ENCODE assay signal across 9 cellular contexts in the genomic region with DNA sequence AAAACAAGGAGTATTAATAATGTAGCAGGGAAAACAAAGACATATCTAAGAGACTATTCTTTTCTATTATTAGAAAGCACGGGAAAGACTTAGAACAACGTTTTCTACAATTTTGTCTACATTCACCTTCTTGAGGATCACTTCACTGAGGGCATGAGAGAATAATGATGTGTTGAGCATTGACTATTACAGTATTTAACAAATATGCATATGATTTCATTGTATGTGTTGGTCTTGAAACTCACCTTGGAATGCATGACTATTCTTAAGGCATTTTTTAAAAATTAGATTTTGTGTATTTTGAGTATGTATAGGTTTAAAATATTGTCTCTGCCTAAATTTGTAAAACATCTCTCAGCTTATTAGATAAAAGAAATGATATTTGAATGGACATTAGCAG. TPM values are rescaled to one million over a fixed set of nuclear protein-coding genes. Genes with fewer than 3 reads are reported as not detected.
DNase-seq lines count a peak whose midpoint lies in the region; ATAC-seq, FAIRE-seq and TF ChIP-seq lines count a peak whose summit lies in the region.
"Had no signal": no experiment of that assay in that cellular context is flagged by ENCODE, and none has a peak within 500 bp of the region (broad histone marks: within the 10 kb centered on the region; RNA-seq: fewer than 3 reads in every experiment).

No MANE protein-coding gene starts in this region.

- peak overlapping the region; percentile 88 for H3K27ac Mint-ChIP-seq in HFFc6

- no peak overlapping the region for H2BK5ac ChIP-seq in mesenchymal stem cell (ENCODE audit: low read depth, low read length, poor library complexity, severe bottlenecking)

- H3K4me3 ChIP-seq in AG10803 (ENCODE audit: low read length) (peak overlapping the region; percentile 88), mesenchymal stem cell (ENCODE audit: insufficient read depth in 1 of 2, low read depth in 1 of 2, low read length in 2 of 2) (peak overlapping the region in 1 of 2 experiments; percentile 91)

- no peak overlapping the region for H3K18ac ChIP-seq in mesenchymal stem cell (ENCODE audit: low read depth in 1 of 2, low read length in 2 of 2)

- H4K91ac ChIP-seq in mesenchymal stem cell (ENCODE audit: low read length): no peak overlapping the region

- FAIRE-seq in GM19239 (lab: Jason Lieb, UNC): no peak

- no peak for ATAC-seq in HG02571 (IDR thresholded peaks at IDR 0.05; ENCODE audit: unreplicated experiment)

- no peaks in the 10 kb centered on the region for H3K27me3 ChIP-seq in mesenchymal stem cell (ENCODE audit: control insufficient read depth in 1 of 2, insufficient read depth in 1 of 2, low read length in 2 of 2)

- no peaks in the 10 kb centered on the region for H3K9me3 ChIP-seq in mesenchymal stem cell (ENCODE audit: control insufficient read depth, low read length)
- H3K9me3 ChIP-seq: prostate gland had no signal

- TF ChIP-seq CTCF in AG10803 (conservative IDR thresholded peaks at IDR 0.05; ENCODE audit: low read length) (no peak), HFFc6 (IDR thresholded peaks at IDR 0.05) (no peak)

- H3K27me3 Mint-ChIP-seq in HFFc6 (ENCODE audit: insufficient read depth): no peaks in the 10 kb centered on the region

- WGBS in mesenchymal stem cell: 37% methylated on average over 2 of the region's 2 CpGs

- H3K9ac ChIP-seq in mesenchymal stem cell (ENCODE audit: low read length): peak overlapping the region; percentile 93

- H3K36me3 Mint-ChIP-seq in HFFc6 (ENCODE audit: low read depth): no peaks in the 10 kb centered on the region

- H2AFZ ChIP-seq in mesenchymal stem cell (ENCODE audit: low read depth, low read length): no peak overlapping the region

- peaks cover 60% of the 10 kb centered on the region for H3K4me1 Mint-ChIP-seq in HFFc6 (ENCODE audit: low read depth)

- H3K4me1 ChIP-seq in mesenchymal stem cell (ENCODE audit: control insufficient read depth, insufficient read depth, low read depth, low read length): peaks cover 5% of the 10 kb centered on the region
- H3K4me1 ChIP-seq: prostate gland had no signal

- no peak overlapping the region for H3K14ac ChIP-seq in mesenchymal stem cell (ENCODE audit: low read length in 2 of 2)

- peaks cover 3% of the 10 kb centered on the region for H3K79me1 ChIP-seq in mesenchymal stem cell (replicated peaks; ENCODE audit: low read length, poor library complexity, severe bottlenecking)

- no peak overlapping the region for H3K23ac ChIP-seq in mesenchymal stem cell (ENCODE audit: low read length in 2 of 2)

- H3K27ac ChIP-seq in mesenchymal stem cell (ENCODE audit: low read length, poor library complexity, severe bottlenecking): no peak overlapping the region

- H2BK12ac ChIP-seq in mesenchymal stem cell (ENCODE audit: low read length in 2 of 2): no peak overlapping the region

- DNase-seq in AG10803 (ENCODE audit: low read depth) (no peak), HFFc6 (no peak), astrocyte of the hippocampus (ENCODE audit: low read depth, low spot score) (peak; percentile 13), mesenchymal stem cell (no peak), NCI-H1092 (lab: John Stamatoyannopoulos, UW) (no peak), GM19239 (ENCODE audit: insufficient read length, low spot score) (no peak), DMS 273 (lab: John Stamatoyannopoulos, UW; ENCODE audit: unreplicated experiment) (no peak)

- no peak overlapping the region for H3K4me2 ChIP-seq in mesenchymal stem cell (ENCODE audit: low read length, poor library complexity, severe bottlenecking)

- H3K4me3 Mint-ChIP-seq in HFFc6: peak overlapping the region; percentile 90

- no peak overlapping the region for H2BK15ac ChIP-seq in mesenchymal stem cell (ENCODE audit: low read depth, poor library complexity, severe bottlenecking)

- H3K9me3 Mint-ChIP-seq in HFFc6: no peaks in the 10 kb centered on the region

- no peak overlapping the region for H4K8ac ChIP-seq in mesenchymal stem cell (ENCODE audit: low read length)

- H3K4ac ChIP-seq in mesenchymal stem cell (ENCODE audit: low read depth in 1 of 2, low read length in 2 of 2): no peak overlapping the region

- no peak overlapping the region for H2BK120ac ChIP-seq in mesenchymal stem cell (ENCODE audit: low read depth, low read length)

- H2AK5ac ChIP-seq in mesenchymal stem cell (ENCODE audit: low read length, severe bottlenecking): no peak overlapping the region

- H3K36me3 ChIP-seq in mesenchymal stem cell (ENCODE audit: control insufficient read depth in 1 of 2, insufficient read depth in 2 of 2, low read depth in 1 of 2, low read length in 2 of 2): no peaks in the 10 kb centered on the region
- H3K36me3 ChIP-seq: prostate gland had no signal

RNA-seq across cellular contexts. Expression of a gene that starts 1.2 kb away (rescaled TPM):
- total RNA-seq in HFFc6 (2021; fragmentation: NEBNext Ultra II Directional; extraction: Animal tissue kit (Norgen Biotek cat#: 25700)): 1 to 10 TPM; 1.6 to 3.0 (median 2.4) TPM
- polyA plus RNA-seq in mesenchymal stem cell (2013, experiment 1 of 2): 2.6 TPM
- polyA plus RNA-seq in mesenchymal stem cell (2013, experiment 2 of 2): 3.1 TPM
